ENCODE assay signal across 15 cellular contexts in the genomic region with DNA sequence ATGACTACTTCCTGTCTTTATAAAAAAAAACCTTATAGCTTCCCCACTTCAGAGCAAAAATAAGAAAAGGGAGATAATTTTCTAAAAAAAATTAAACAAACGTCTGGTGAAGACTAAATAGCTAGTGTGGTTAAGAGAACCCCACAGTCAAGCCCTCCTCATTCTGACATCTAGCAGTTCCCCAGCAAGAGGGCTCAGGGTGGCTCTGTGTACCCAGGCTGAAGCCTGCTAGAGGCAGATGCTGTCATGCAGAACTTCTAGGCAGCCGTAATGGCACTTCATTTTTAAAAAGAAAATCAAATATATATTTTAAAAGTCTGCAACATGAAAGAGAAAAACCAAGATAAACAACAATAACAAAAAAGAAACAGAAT.
DNase-seq lines count a peak whose midpoint lies in the region; ATAC-seq and TF ChIP-seq lines count a peak whose summit lies in the region.
"Had no signal": no experiment of that assay in that cellular context is flagged by ENCODE, and none has a peak within 500 bp of the region (broad histone marks: within the 10 kb centered on the region; RNA-seq: fewer than 3 reads in every experiment).

No MANE protein-coding gene starts in this region.

- 54% methylated on average over 2 of the region's 2 CpGs for WGBS in mammary epithelial cell (ENCODE audit: low coverage, missing lambda C conversion rate)
- 43 to 64% (median 53%) methylated on average over 2 of the region's 2 CpGs for WGBS in stomach, 5 donors

- H3K27ac ChIP-seq in OCI-LY3 (ENCODE audit: low read length) = peak overlapping the region; percentile 99
- no peak overlapping the region for H3K27ac ChIP-seq in mammary epithelial cell (ENCODE audit: insufficient read depth, low read depth, low read length)
- H3K27ac ChIP-seq in stomach = peak overlapping the region in 3 of 5 donors; percentile 46 to 59 (median 48)
- H3K27ac ChIP-seq: epithelial cell of prostate had no signal

- BruUV-seq in mammary epithelial cell (replicated peaks; lab: Mats Ljungman, UMichigan) = no TSS peak

- TF ChIP-seq EP300 in stomach (IDR thresholded peaks at IDR 0.05) = no peak

- H3K9me3 ChIP-seq in OCI-LY3 (ENCODE audit: insufficient read depth, low read length) (no peaks in the 10 kb centered on the region), mammary epithelial cell (replicated peaks; ENCODE audit: insufficient read depth, low read length) (no peaks in the 10 kb centered on the region), stomach (no peaks in the 10 kb centered on the region)
- H3K9me3 ChIP-seq: testis had no signal

- peaks cover 97% of the 10 kb centered on the region for H3K79me2 ChIP-seq in OCI-LY3 (ENCODE audit: low read length)
- H3K79me2 ChIP-seq in mammary epithelial cell (ENCODE audit: insufficient read depth, low read length) = peaks cover 91% of the 10 kb centered on the region

- H3K36me3 ChIP-seq in OCI-LY3 (replicated peaks; ENCODE audit: low read depth, low read length) (peaks cover 72% of the 10 kb centered on the region), mammary epithelial cell (ENCODE audit: insufficient read depth, low read length) (peaks cover 5% of the 10 kb centered on the region), stomach (peaks cover 9 to 49% (median 37%) of the 10 kb centered on the region in 4 donors)

- H2AFZ ChIP-seq in OCI-LY3 (ENCODE audit: low read depth, low read length) (no peak overlapping the region), mammary epithelial cell (ENCODE audit: low read depth, low read length) (no peak overlapping the region)

- H3K27me3 Mint-ChIP-seq in activated naive CD4-positive, alpha-beta T cell treated with anti-CD3 and anti-CD28 coated beads for 36 hours (ENCODE audit: low read depth) = no peaks in the 10 kb centered on the region

- H3K9ac ChIP-seq in OCI-LY3 (ENCODE audit: low read length) (peak overlapping the region; percentile 97), mammary epithelial cell (ENCODE audit: insufficient read depth, low read length) (no peak overlapping the region)

- H3K4me3 Mint-ChIP-seq in activated naive CD4-positive, alpha-beta T cell treated with anti-CD3 and anti-CD28 coated beads for 36 hours = peak overlapping the region; percentile 87

- peaks cover 78% of the 10 kb centered on the region for H3K36me3 Mint-ChIP-seq in activated naive CD4-positive, alpha-beta T cell treated with anti-CD3 and anti-CD28 coated beads for 36 hours (ENCODE audit: low read depth)

- no peak for ATAC-seq in HG02885 (IDR thresholded peaks at IDR 0.05; ENCODE audit: poor library complexity, unreplicated experiment)

- H3K27ac Mint-ChIP-seq in activated naive CD4-positive, alpha-beta T cell treated with anti-CD3 and anti-CD28 coated beads for 36 hours = peak overlapping the region; percentile 99

- CTCF ChIA-PET in activated naive CD4-positive, alpha-beta T cell treated with anti-CD3 and anti-CD28 coated beads for 36 hours (lab: Charles Lee) = interaction anchor here (1.1 to 4.7 kb wide), 4 partner anchors 10 to 83 kb away, joined by 3 to 32 read pairs (median 10); no protein-coding TSS in a partner anchor
- CTCF ChIA-PET in mammary epithelial cell (lab: Charles Lee; ENCODE audit: low non-redundant PET) = interaction anchor here (0.7 kb wide), 1 partner anchor 414 kb away, joined by 3 read pairs; no protein-coding TSS in a partner anchor

- no peaks in the 10 kb centered on the region for H3K9me3 Mint-ChIP-seq in activated naive CD4-positive, alpha-beta T cell treated with anti-CD3 and anti-CD28 coated beads for 36 hours

- peaks cover 44% of the 10 kb centered on the region for H3K4me1 Mint-ChIP-seq in activated naive CD4-positive, alpha-beta T cell treated with anti-CD3 and anti-CD28 coated beads for 36 hours (ENCODE audit: low read depth)

- H3K4me3 ChIP-seq in OCI-LY3 (ENCODE audit: low read length) (peak overlapping the region; percentile 92), mammary epithelial cell (replicated peaks in 1 of 3; ENCODE audit: insufficient read depth in 1 of 3, low read depth in 2 of 3, low read length in 3 of 3) (no peak overlapping the region), stomach (no peak overlapping the region)
- H3K4me3 ChIP-seq: testis had no signal

- TF ChIP-seq CTCF in OCI-LY3 (IDR thresholded peaks at IDR 0.05; ENCODE audit: low read depth, low read length) (no peak), mammary epithelial cell (conservative IDR thresholded peaks at IDR 0.05 in 1 of 2, IDR thresholded peaks at IDR 0.05 in 1 of 2; ENCODE audit: extremely low read depth in 1 of 2, insufficient read depth in 1 of 2, low read depth in 1 of 2, low read length in 2 of 2) (no peak), stomach (IDR thresholded peaks at IDR 0.05) (no peak)

- H4K20me1 ChIP-seq in OCI-LY3 (ENCODE audit: insufficient read depth, low read length) (peaks cover 67% of the 10 kb centered on the region), mammary epithelial cell (ENCODE audit: insufficient read depth, low read length) (no peaks in the 10 kb centered on the region)

- H3K4me2 ChIP-seq in OCI-LY3 (ENCODE audit: low read length) = peak overlapping the region; percentile 97
- peak overlapping the region; percentile 26 for H3K4me2 ChIP-seq in mammary epithelial cell (ENCODE audit: insufficient read depth, low read depth, low read length)

- dilution Hi-C loops in mammary epithelial cell (cut with HindIII; ENCODE audit: low sequenced_read_pairs) = no loop called here

- H3K4me1 ChIP-seq in OCI-LY3 (ENCODE audit: low read length) = peaks cover 61% of the 10 kb centered on the region
- peaks cover 29% of the 10 kb centered on the region for H3K4me1 ChIP-seq in mammary epithelial cell (ENCODE audit: insufficient read depth, low read length)
- H3K4me1 ChIP-seq in stomach = peaks cover 8 to 79% (median 40%) of the 10 kb centered on the region in 4 donors

- intact Hi-C loops in activated naive CD4-positive, alpha-beta T cell treated with anti-CD3 and anti-CD28 coated beads for 36 hours (cut with micrococcal nuclease) = loop anchor here (5.0 kb wide), 1 partner anchor 535 kb away; no protein-coding TSS in a partner anchor
- intact Hi-C loops in mammary epithelial cell (cut with micrococcal nuclease) (no loop called here), stomach (cut with DNase I; ENCODE audit: low total_unique reads) (no loop called here)

- DNase-seq in activated naive CD4-positive, alpha-beta T cell treated with anti-CD3 and anti-CD28 coated beads for 36 hours = no peak
- no peak for DNase-seq in activated naive CD4-positive, alpha-beta T cell (lab: John Stamatoyannopoulos, UW)
- DNase-seq in mammary epithelial cell (no peak), stomach (no peak), glomerular visceral epithelial cell (ENCODE audit: extremely low spot score) (no peak), NCI-H82 (lab: John Stamatoyannopoulos, UW) (no peak)
- DNase-seq: AML-193; amygdala; islet precursor cell; NCI-H1092 treated with DMSO at 0.1 percent for 48 hours; stimulated activated CD4-positive, alpha-beta T cell treated with anti-CD3 and anti-CD28 coated beads, Interleukin-2, amount 100 ng/mL, for 48 hours; testis had no signal

- in situ Hi-C loops in mammary epithelial cell (cut with MboI; ENCODE audit: low sequenced_read_pairs in 2 of 2) = no loop called here

- H3K27me3 ChIP-seq in OCI-LY3 (ENCODE audit: low read depth, low read length) (no peaks in the 10 kb centered on the region), mammary epithelial cell (ENCODE audit: insufficient read depth, low read length) (no peaks in the 10 kb centered on the region), stomach (no peaks in the 10 kb centered on the region)
- H3K27me3 ChIP-seq: testis had no signal

- no peak for TF ChIP-seq POLR2A in stomach (IDR thresholded peaks at IDR 0.05)
